21 cellular contexts compared by ENCODE assay signal in the genomic region with DNA sequence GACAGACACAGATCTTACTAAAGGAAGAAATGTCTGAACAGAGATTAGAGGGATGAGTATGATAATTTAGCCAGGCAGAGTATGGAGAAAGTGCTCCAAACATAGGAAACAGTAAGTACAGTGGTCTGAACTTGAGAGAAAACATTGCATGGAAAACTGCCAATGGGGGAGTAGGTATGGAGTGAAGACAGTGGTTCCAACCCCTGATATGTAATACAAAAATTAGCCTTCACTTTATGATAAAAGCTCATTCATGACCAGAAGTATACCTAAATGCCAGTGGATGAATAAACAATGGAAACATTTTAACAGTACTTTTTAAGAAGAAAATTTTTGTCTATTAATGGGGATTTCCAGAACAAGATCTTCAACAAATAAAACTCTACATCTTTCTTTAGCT.
"Had no signal": no experiment of that assay in that cellular context is flagged by ENCODE, and none has a peak within 500 bp of the region (broad histone marks: within the 10 kb centered on the region; RNA-seq: fewer than 3 reads in every experiment).

No MANE protein-coding gene starts in this region.

- H3K9me3 Mint-ChIP-seq: IgD-negative memory B cell had no signal

- H3K36me3 Mint-ChIP-seq: IgD-negative memory B cell had no signal

- ATAC-seq: HepG2, K562, Right ventricle myocardium inferior had no signal

- H3K27ac ChIP-seq: PC-9, Peyer's patch, SJCRH30, SK-N-MC had no signal

- H3K4me1 ChIP-seq: Peyer's patch, SJCRH30 had no signal

- H3K9me3 ChIP-seq: Peyer's patch, SJCRH30 had no signal

- H3K27ac Mint-ChIP-seq: IgD-negative memory B cell had no signal

- H3K4me3 Mint-ChIP-seq: IgD-negative memory B cell had no signal

- H3K4me3 ChIP-seq: K562, PC-9, Peyer's patch, SJCRH30, SK-N-MC had no signal

- H3K36me3 ChIP-seq: Peyer's patch, SJCRH30 had no signal

- H3K27me3 ChIP-seq: Peyer's patch, SJCRH30 had no signal

- DNase-seq: MV-4-11, NCI-H1048, NCI-H1105, NCI-H1417, NCI-H1436 treated with DMSO at 0.1 percent for 48 hours, NCI-H1694, NCI-H187 treated with DMSO at 0.1 percent for 48 hours, NCI-H2029 treated with DMSO at 0.1 percent for 48 hours, NCI-H524, NCI-H526 treated with DMSO at 0.1 percent for 48 hours, NCI-H774, PC-9, Peyer's patch, SHP77 treated with DMSO at 0.1 percent for 48 hours, SJCRH30, T-helper 1 cell had no signal

- H3K4me2 ChIP-seq: PC-9 had no signal

- H3K4me1 Mint-ChIP-seq: IgD-negative memory B cell had no signal

- H2AFZ ChIP-seq: PC-9 had no signal

- H3K27me3 Mint-ChIP-seq: IgD-negative memory B cell had no signal
